18 cellular contexts compared by ENCODE assay signal in genomic region chr2:45344071-45344470, GRCh38.
"Had no signal": no experiment of that assay in that cellular context is flagged by ENCODE, and none has a peak within 500 bp of the region (broad histone marks: within the 10 kb centered on the region; RNA-seq: fewer than 3 reads in every experiment).

No MANE protein-coding gene starts in this region.

- ATAC-seq: gastroesophageal sphincter; left cardiac atrium; left ventricle myocardium superior; naive thymus-derived CD4-positive, alpha-beta T cell; right cardiac atrium; stimulated activated naive CD8-positive, alpha-beta T cell treated with anti-CD3 and anti-CD28 coated beads, Interleukin-15, Interleukin-2, amounts not matched to agents 100 U/mL and 50 U/mL, for 24 hours had no signal

- H3K4me1 ChIP-seq: esophagus squamous epithelium, gastroesophageal sphincter, suprapubic skin, thyroid gland, upper lobe of left lung, uterus had no signal

- H3K27me3 ChIP-seq: ovary, thyroid gland, upper lobe of left lung, uterus had no signal

- H3K9me3 ChIP-seq: esophagus squamous epithelium, ovary, suprapubic skin, thyroid gland, upper lobe of left lung, uterus had no signal

- H3K4me3 ChIP-seq: esophagus squamous epithelium, gastroesophageal sphincter, ovary, smooth muscle cell, suprapubic skin, thyroid gland, upper lobe of left lung, uterus had no signal

- H3K9me3 Mint-ChIP-seq: immature natural killer cell had no signal

- H3K27ac ChIP-seq: esophagus squamous epithelium, gastroesophageal sphincter, ovary, suprapubic skin, thyroid gland, upper lobe of left lung, uterus had no signal

- H3K4me3 Mint-ChIP-seq: immature natural killer cell; naive thymus-derived CD4-positive, alpha-beta T cell had no signal

- H3K4me2 ChIP-seq: smooth muscle cell had no signal

- DNase-seq: dermis blood vessel endothelial cell; esophagus squamous epithelium; glutamatergic neuron; immature natural killer cell; kidney; left cardiac atrium; left ventricle myocardium superior; naive thymus-derived CD4-positive, alpha-beta T cell; ovary; right cardiac atrium; stimulated activated CD4-positive, alpha-beta T cell treated with anti-CD3 and anti-CD28 coated beads, Interleukin-2, amount 100 ng/mL, for 48 hours; stimulated activated naive CD8-positive, alpha-beta T cell treated with anti-CD3 and anti-CD28 coated beads, Interleukin-15, Interleukin-2, amounts not matched to agents 100 U/mL and 50 U/mL, for 24 hours; thyroid gland; uterus had no signal

- H3K36me3 ChIP-seq: esophagus squamous epithelium, gastroesophageal sphincter, ovary, suprapubic skin, thyroid gland, upper lobe of left lung, uterus had no signal

- H3K36me3 Mint-ChIP-seq: immature natural killer cell had no signal

- H3K27ac Mint-ChIP-seq: immature natural killer cell; naive thymus-derived CD4-positive, alpha-beta T cell had no signal

- H3K4me1 Mint-ChIP-seq: immature natural killer cell; naive thymus-derived CD4-positive, alpha-beta T cell had no signal
